Comparison of ENCODE assay signal across 12 cellular contexts in genomic region chr13:66704110-66704509, GRCh38.
DNase-seq lines count a peak whose midpoint lies in the region; ATAC-seq, FAIRE-seq and TF ChIP-seq lines count a peak whose summit lies in the region.
"Had no signal": no experiment of that assay in that cellular context is flagged by ENCODE, and none has a peak within 500 bp of the region (broad histone marks: within the 10 kb centered on the region; RNA-seq: fewer than 3 reads in every experiment).

No MANE protein-coding gene starts in this region.

- CTCF ChIA-PET in HEK293 (lab: Yijun Ruan, JAX), result no interaction called here

- no peaks in the 10 kb centered on the region for H3F3A ChIP-seq in OCI-LY1 (ENCODE audit: insufficient read depth, low read length)

- no peak overlapping the region for H3K9ac ChIP-seq in OCI-LY1 (ENCODE audit: low read length)

- no peaks in the 10 kb centered on the region for H3K9me2 ChIP-seq in OCI-LY1 (ENCODE audit: low read depth, low read length)

- no peaks in the 10 kb centered on the region for H3K9me3 Mint-ChIP-seq in stimulated activated naive B cell treated with anti-CD40 and anti-IgM and Interleukin-4, amounts not matched to agents 10 μg/mL and 1 μg/mL and 100 μg/mL, for 72 hours
- H3K9me3 Mint-ChIP-seq: CD4-positive, alpha-beta T cell had no signal

- H3K4me1 Mint-ChIP-seq in stimulated activated naive B cell treated with anti-CD40 and anti-IgM and Interleukin-4, amounts not matched to agents 10 μg/mL and 1 μg/mL and 100 μg/mL, for 72 hours, result no peaks in the 10 kb centered on the region
- H3K4me1 Mint-ChIP-seq: B cell had no signal

- peak overlapping the region; percentile 6 for H3K27ac Mint-ChIP-seq in stimulated activated naive B cell treated with anti-CD40 and anti-IgM and Interleukin-4, amounts not matched to agents 10 μg/mL and 1 μg/mL and 100 μg/mL, for 72 hours
- H3K27ac Mint-ChIP-seq: B cell; CD4-positive, alpha-beta T cell had no signal

- H3K4me3 ChIP-seq in HEK293 (ENCODE audit: low read depth, low read length), result no peak overlapping the region
- H3K4me3 ChIP-seq in OCI-LY1 (ENCODE audit: low read depth, low read length, poor library complexity, severe bottlenecking), result no peak overlapping the region
- H3K4me3 ChIP-seq in vagina, result no peak overlapping the region

- TF ChIP-seq CTCF in HEK293 (tag by site-specific recombination; IDR thresholded peaks at IDR 0.05) (no peak), OCI-LY1 (IDR thresholded peaks at IDR 0.05; ENCODE audit: low read length) (no peak), vagina (IDR thresholded peaks at IDR 0.05) (no peak)

- H4K20me1 ChIP-seq in OCI-LY1 (ENCODE audit: insufficient read depth, low read length), result no peaks in the 10 kb centered on the region

- no peak for TF ChIP-seq POLR2A in vagina (IDR thresholded peaks at IDR 0.05)

- POLR2A ChIA-PET in HEK293 (lab: Yijun Ruan, JAX), result no interaction called here

- no peaks in the 10 kb centered on the region for H3K9me3 ChIP-seq in HEK293 (ENCODE audit: control insufficient read depth, insufficient read depth, low read depth, low read length)
- H3K9me3 ChIP-seq in OCI-LY1 (ENCODE audit: low read length), result peaks cover 15% of the 10 kb centered on the region
- no peaks in the 10 kb centered on the region for H3K9me3 ChIP-seq in vagina

- H2AFZ ChIP-seq in OCI-LY1 (ENCODE audit: low read length), result peak overlapping the region; percentile 72

- no peaks in the 10 kb centered on the region for H3K27me3 Mint-ChIP-seq in stimulated activated naive B cell treated with anti-CD40 and anti-IgM and Interleukin-4, amounts not matched to agents 10 μg/mL and 1 μg/mL and 100 μg/mL, for 72 hours
- H3K27me3 Mint-ChIP-seq: B cell; CD4-positive, alpha-beta T cell had no signal

- intact Hi-C loops in vagina (cut with DNase I), result no loop called here

- H3K27me3 ChIP-seq in OCI-LY1 (ENCODE audit: insufficient read depth, low read length) (no peaks in the 10 kb centered on the region), vagina (no peaks in the 10 kb centered on the region)

- DNase-seq in stimulated activated naive B cell treated with anti-CD40 and anti-IgM and Interleukin-4, amounts not matched to agents 10 μg/mL and 1 μg/mL and 100 μg/mL, for 72 hours, result no peak
- no peak for DNase-seq in KG1 (lab: John Stamatoyannopoulos, UW)
- DNase-seq in activated CD4-positive, CD25-positive, alpha-beta regulatory T cell (lab: John Stamatoyannopoulos, UW), result no peak
- no peak for DNase-seq in vagina (ENCODE audit: extremely low spot score in 2 of 2)
- DNase-seq: C1 segment of cervical spinal cord; CD4-positive, alpha-beta T cell; GF-D8; HCEC 1CT had no signal

- no peaks in the 10 kb centered on the region for H3K36me3 Mint-ChIP-seq in stimulated activated naive B cell treated with anti-CD40 and anti-IgM and Interleukin-4, amounts not matched to agents 10 μg/mL and 1 μg/mL and 100 μg/mL, for 72 hours

- no peak overlapping the region for H3K4me3 Mint-ChIP-seq in stimulated activated naive B cell treated with anti-CD40 and anti-IgM and Interleukin-4, amounts not matched to agents 10 μg/mL and 1 μg/mL and 100 μg/mL, for 72 hours
- H3K4me3 Mint-ChIP-seq: B cell; CD4-positive, alpha-beta T cell had no signal

- no peak for ATAC-seq in stimulated activated naive B cell treated with anti-CD40 and anti-IgM and Interleukin-4, amounts not matched to agents 10 μg/mL and 1 μg/mL and 100 μg/mL, for 72 hours (replicated peaks)

- peak; percentile 17 for FAIRE-seq in islet of Langerhans (lab: Jason Lieb, UNC)

- H3K27ac ChIP-seq in HEK293 (ENCODE audit: extremely low read depth, low read depth, low read length), result no peak overlapping the region
- H3K27ac ChIP-seq in OCI-LY1 (ENCODE audit: low read depth, low read length, poor library complexity, severe bottlenecking), result no peak overlapping the region
- H3K27ac ChIP-seq in vagina, result no peak overlapping the region

- no peak overlapping the region for H3K4me2 ChIP-seq in OCI-LY1 (ENCODE audit: low read length)

- H3K79me2 ChIP-seq in OCI-LY1 (ENCODE audit: insufficient read depth, low read length), result no peaks in the 10 kb centered on the region

- H3K36me3 ChIP-seq in HEK293 (ENCODE audit: control insufficient read depth in 2 of 2, insufficient read depth in 1 of 2, low read length in 2 of 2) (no peaks in the 10 kb centered on the region), OCI-LY1 (ENCODE audit: insufficient read depth, low read length) (no peaks in the 10 kb centered on the region; the same call in 1 of the 2 replicates), vagina (no peaks in the 10 kb centered on the region)

- H3K4me1 ChIP-seq in HEK293 (ENCODE audit: control insufficient read depth, insufficient read depth, low read length) (no peaks in the 10 kb centered on the region), OCI-LY1 (ENCODE audit: insufficient read depth, low read length, severe bottlenecking) (peaks cover 13% of the 10 kb centered on the region), vagina (no peaks in the 10 kb centered on the region)

TF ChIP-seq in HEK293, 187 proteins besides CTCF, POLR2A, EP300 and RAD21:
- TF ChIP-seq ZNF692 (tag by site-specific recombination; IDR thresholded peaks at IDR 0.05) (no peak), PRDM6 (tag by site-specific recombination; IDR thresholded peaks at IDR 0.05) (0 out of 2 replicates have a peak, but pooled peaks have one; percentile 6)
